ENCODE assay signal across 8 cellular contexts in genomic region chr16:14897006-14897664, GRCh38. TPM values are rescaled to one million over a fixed set of nuclear protein-coding genes. Genes with fewer than 3 reads are reported as not detected.
DNase-seq lines count a peak whose midpoint lies in the region; ATAC-seq, FAIRE-seq and TF ChIP-seq lines count a peak whose summit lies in the region.
"Not testable (repeated sequence)": the region's sequence is repeated elsewhere in the genome, so short reads cannot be mapped to it uniquely, and the experiment has no call there.

No MANE protein-coding gene starts in this region.

- not testable (repeated sequence) for H3K27ac ChIP-seq in gastroesophageal sphincter; HepG2 (ENCODE audit: extremely low read length, insufficient read depth, low read length)

- not testable (repeated sequence) for H3K4me3 Mint-ChIP-seq in HFFc6; activated CD4-positive, alpha-beta T cell treated with anti-CD3 and anti-CD28 coated beads, Interleukin-2, amount 10 ng/mL, durations not matched to agents 24 days and 14 days; brain; nephron; stimulated activated naive B cell treated with anti-CD40 and anti-IgM and Interleukin-4, amounts not matched to agents 10 μg/mL and 1 μg/mL and 100 μg/mL, for 72 hours

- not testable (repeated sequence) for TF ChIP-seq POLR2A in gastroesophageal sphincter (IDR thresholded peaks at IDR 0.05); HepG2 (IDR thresholded peaks at IDR 0.05; ENCODE audit: insufficient read depth in 1 of 2, low read depth in 2 of 2, low read length in 2 of 2)

- not testable (repeated sequence) for H3K27ac Mint-ChIP-seq in HFFc6; activated CD4-positive, alpha-beta T cell treated with anti-CD3 and anti-CD28 coated beads, Interleukin-2, amount 10 ng/mL, durations not matched to agents 24 days and 14 days; brain; nephron; stimulated activated naive B cell treated with anti-CD40 and anti-IgM and Interleukin-4, amounts not matched to agents 10 μg/mL and 1 μg/mL and 100 μg/mL, for 72 hours

- FAIRE-seq in HepG2 (lab: Jason Lieb, UNC): not testable (repeated sequence)

- not testable (repeated sequence) for H3K27me3 ChIP-seq in gastroesophageal sphincter; HepG2 (ENCODE audit: control insufficient read depth in 1 of 2, insufficient read depth in 2 of 2, low read length in 2 of 2)

- H3K4me3 ChIP-seq in AG09309 (ENCODE audit: control insufficient read depth, low read depth, low read length); gastroesophageal sphincter; HepG2 (replicated peaks in 1 of 3; ENCODE audit: insufficient read depth in 1 of 3, low read depth in 2 of 3, low read length in 3 of 3): not testable (repeated sequence)

- WGBS in gastroesophageal sphincter (ENCODE audit: low coverage in 1 of 2), 2 donors: 0% methylated on average over 2 of the region's 12 CpGs; no CpG with 5 or more reads in 1 of the 2 donors
- WGBS in HepG2 (ENCODE audit: low lambda C conversion rate): 68% methylated on average over 6 of the region's 12 CpGs

- not testable (repeated sequence) for DNase-seq in AG09309 (ENCODE audit: low read depth); HFFc6; HepG2 (ENCODE audit: low spot score); stimulated activated naive B cell treated with anti-CD40 and anti-IgM and Interleukin-4, amounts not matched to agents 10 μg/mL and 1 μg/mL and 100 μg/mL, for 72 hours
- DNase-seq in activated CD4-positive, alpha-beta T cell treated with anti-CD3 and anti-CD28 coated beads, Interleukin-2, amount 10 ng/mL, durations not matched to agents 24 days and 14 days: peak; percentile 22

- H3K36me3 Mint-ChIP-seq in HFFc6 (ENCODE audit: low read depth); activated CD4-positive, alpha-beta T cell treated with anti-CD3 and anti-CD28 coated beads, Interleukin-2, amount 10 ng/mL, durations not matched to agents 24 days and 14 days (ENCODE audit: low read depth); brain; nephron (ENCODE audit: low read depth); stimulated activated naive B cell treated with anti-CD40 and anti-IgM and Interleukin-4, amounts not matched to agents 10 μg/mL and 1 μg/mL and 100 μg/mL, for 72 hours: not testable (repeated sequence)

- not testable (repeated sequence) for H3K4me1 Mint-ChIP-seq in HFFc6 (ENCODE audit: low read depth); activated CD4-positive, alpha-beta T cell treated with anti-CD3 and anti-CD28 coated beads, Interleukin-2, amount 10 ng/mL, durations not matched to agents 24 days and 14 days; brain; nephron; stimulated activated naive B cell treated with anti-CD40 and anti-IgM and Interleukin-4, amounts not matched to agents 10 μg/mL and 1 μg/mL and 100 μg/mL, for 72 hours

- not testable (repeated sequence) for H3K27me3 Mint-ChIP-seq in HFFc6 (ENCODE audit: insufficient read depth); activated CD4-positive, alpha-beta T cell treated with anti-CD3 and anti-CD28 coated beads, Interleukin-2, amount 10 ng/mL, durations not matched to agents 24 days and 14 days; brain; nephron (ENCODE audit: low read depth); stimulated activated naive B cell treated with anti-CD40 and anti-IgM and Interleukin-4, amounts not matched to agents 10 μg/mL and 1 μg/mL and 100 μg/mL, for 72 hours

- not testable (repeated sequence) for TF ChIP-seq EP300 in gastroesophageal sphincter (IDR thresholded peaks at IDR 0.05); HepG2 (IDR thresholded peaks at IDR 0.05; ENCODE audit: low read depth in 2 of 2, low read length in 2 of 2); HepG2 (CRISPR knock-in tag; IDR thresholded peaks at IDR 0.05; ENCODE audit: borderline replicate concordance)

- H3K9me3 Mint-ChIP-seq in HFFc6; activated CD4-positive, alpha-beta T cell treated with anti-CD3 and anti-CD28 coated beads, Interleukin-2, amount 10 ng/mL, durations not matched to agents 24 days and 14 days; brain; nephron; stimulated activated naive B cell treated with anti-CD40 and anti-IgM and Interleukin-4, amounts not matched to agents 10 μg/mL and 1 μg/mL and 100 μg/mL, for 72 hours: not testable (repeated sequence)

- intact Hi-C loops in activated CD4-positive, alpha-beta T cell treated with anti-CD3 and anti-CD28 coated beads, Interleukin-2, amount 10 ng/mL, durations not matched to agents 24 days and 14 days (cut with micrococcal nuclease); HepG2 (cut with micrococcal nuclease; ENCODE audit: unreplicated experiment): not testable (repeated sequence)

- not testable (repeated sequence) for H4K20me1 ChIP-seq in HepG2 (ENCODE audit: insufficient read depth, low read length)

- POLR2A ChIA-PET in HepG2 (lab: Yijun Ruan, JAX): not testable (repeated sequence)

- not testable (repeated sequence) for TF ChIP-seq RAD21 in HepG2 (CRISPR knock-in tag; IDR thresholded peaks at IDR 0.05)

- not testable (repeated sequence) for H3K79me2 ChIP-seq in HepG2 (ENCODE audit: insufficient read depth, low read length)

- CTCF ChIA-PET in HepG2 (lab: Yijun Ruan, JAX; ENCODE audit: low intra/inter-chr PET ratio, low total read pairs): not testable (repeated sequence)

- ATAC-seq in gastroesophageal sphincter (peak; percentile 62), HepG2 (peak; percentile 72)
- peak; percentile 55 to 82 for ATAC-seq in stimulated activated naive B cell treated with anti-CD40 and anti-IgM and Interleukin-4, amounts not matched to agents 10 μg/mL and 1 μg/mL and 100 μg/mL, for 72 hours (replicated peaks)

- H3K9ac ChIP-seq in HepG2 (ENCODE audit: insufficient read depth, low read depth, low read length): not testable (repeated sequence)

- peak; percentile 10 for TF ChIP-seq CTCF in AG09309 (IDR thresholded peaks at IDR 0.05; ENCODE audit: control insufficient read depth, insufficient read depth, low read depth, low read length, missing control alignments)
- peak; percentile 53 for TF ChIP-seq CTCF in HFFc6 (IDR thresholded peaks at IDR 0.05)
- peak; percentile 25 to 42 for TF ChIP-seq CTCF in brain (conservative IDR thresholded peaks at IDR 0.05)
- peak in 1 of 4 experiments; percentile 31 for TF ChIP-seq CTCF in gastroesophageal sphincter (IDR thresholded peaks at IDR 0.05)
- not testable (repeated sequence) for TF ChIP-seq CTCF in HepG2 (CRISPR knock-in tag; IDR thresholded peaks at IDR 0.05)
- TF ChIP-seq CTCF in nephron (IDR thresholded peaks at IDR 0.05; ENCODE audit: unreplicated experiment in 3 of 3): peak; percentile 11 to 23 (median 22)

- in situ Hi-C loops in HepG2 (cut with HindIII; ENCODE audit: extremely low pct_ligation_motif_present, low pct_unique_long_range_greater_than_20kb): loop anchor here (25.0 kb wide), 1 partner anchor 165 kb away; the partner anchor contains the start of gene NTAN1

- not testable (repeated sequence) for H2AFZ ChIP-seq in HepG2 (ENCODE audit: low read length)

- BruUV-seq in HepG2 (replicated peaks; lab: Mats Ljungman, UMichigan): not testable (repeated sequence)

- H3K9me3 ChIP-seq in gastroesophageal sphincter; HepG2 (ENCODE audit: low read length): not testable (repeated sequence)

- H3K4me1 ChIP-seq in gastroesophageal sphincter; HepG2 (ENCODE audit: insufficient read depth, low read length): not testable (repeated sequence)

- not testable (repeated sequence) for H3K4me2 ChIP-seq in HepG2 (ENCODE audit: low read depth, low read length)

- H3K36me3 ChIP-seq in gastroesophageal sphincter; HepG2 (replicated peaks in 1 of 2; ENCODE audit: control insufficient read depth in 1 of 2, insufficient read depth in 2 of 2, low read length in 2 of 2): not testable (repeated sequence)

RNA-seq across cellular contexts. Expression of gene NPIPA1, which starts 40.1 kb away (rescaled TPM):
- 10 to 100 TPM; 42.6 to 57.1 (median 44.8) TPM for total RNA-seq in HFFc6 (2021; fragmentation: NEBNext Ultra II Directional; extraction: Animal tissue kit (Norgen Biotek cat#: 25700))
- total RNA-seq in activated CD4-positive, alpha-beta T cell treated with anti-CD3 and anti-CD28 coated beads, Interleukin-2, amount 10 ng/mL, durations not matched to agents 24 days and 14 days: 120 and 122 TPM in 2 replicates
- polyA plus RNA-seq in brain (ENCODE audit: insufficient read depth, low read depth, low replicate concordance) (17.5 TPM), HepG2 (2011; rRNA removed) (183 and 205 TPM in 2 replicates)
- total RNA-seq in gastroesophageal sphincter (100 to 1,000 TPM in 2 of 4 donors, 10 to 100 TPM in 2; 54.0 to 103 (median 93.4) TPM), HepG2 (2016; rRNA removed; fragmentation: Illumina TruSeq; extraction: Trizol) (36.2 and 75.9 TPM in 2 replicates)
- total RNA-seq in HepG2 (2016; cell fraction: cytosol; rRNA removed; fragmentation: Illumina TruSeq; extraction: Trizol; ENCODE audit: low read depth): 34.0 and 35.5 TPM in 2 replicates
- 30.0 and 79.6 TPM in 2 replicates for total RNA-seq in HepG2 (2016; cell fraction: insoluble cytoplasmic fraction; rRNA removed; fragmentation: Illumina TruSeq; extraction: Trizol)
- 24.9 and 29.8 TPM in 2 replicates for total RNA-seq in HepG2 (2016; cell fraction: membrane; rRNA removed; fragmentation: Illumina TruSeq; extraction: Trizol)
- 104 and 124 TPM in 2 replicates for total RNA-seq in HepG2 (2016; cell fraction: nucleus; rRNA removed; fragmentation: Illumina TruSeq; extraction: Trizol)
- 51.3 and 61.8 TPM in 2 replicates for polyA plus RNA-seq in HepG2 (2011; cell fraction: cytosol; rRNA removed)
- 924 and 979 TPM in 2 replicates for polyA plus RNA-seq in HepG2 (2011; cell fraction: nucleus; rRNA removed)
- 192 and 342 TPM in 2 replicates for polyA plus RNA-seq in HepG2 (2012)
- polyA plus RNA-seq in HepG2 (2016; cell fraction: cytosol; fragmentation: Illumina TruSeq; extraction: Trizol; ENCODE audit: low read depth): 11.9 and 14.0 TPM in 2 replicates
- polyA plus RNA-seq in HepG2 (2016; cell fraction: insoluble cytoplasmic fraction; fragmentation: Illumina TruSeq; extraction: Trizol; ENCODE audit: low read depth): 44.5 and 55.7 TPM in 2 replicates
- 21.0 and 26.0 TPM in 2 replicates for polyA plus RNA-seq in HepG2 (2016; cell fraction: membrane; fragmentation: Illumina TruSeq; extraction: Trizol; ENCODE audit: low read depth)
- polyA plus RNA-seq in HepG2 (2016; cell fraction: nucleus; fragmentation: Illumina TruSeq; extraction: Trizol; ENCODE audit: insufficient read depth, low read depth): 410 and 416 TPM in 2 replicates
- polyA minus RNA-seq in HepG2 (2011; rRNA and poly(A)+ RNA removed; ENCODE audit: low replicate concordance): 19.4 and 69.4 TPM in 2 replicates
- polyA minus RNA-seq in HepG2 (2011; cell fraction: cytosol; rRNA and poly(A)+ RNA removed): 20.8 and 23.0 TPM in 2 replicates
- 224 and 250 TPM in 2 replicates for polyA minus RNA-seq in HepG2 (2011; cell fraction: nucleus; rRNA and poly(A)+ RNA removed)
